In genomic region chr3:21934576-21934975, GRCh38 we compare ENCODE assay signal across 7 cellular contexts.
"Had no signal": no experiment of that assay in that cellular context is flagged by ENCODE, and none has a peak within 500 bp of the region (broad histone marks: within the 10 kb centered on the region; RNA-seq: fewer than 3 reads in every experiment).

No MANE protein-coding gene starts in this region.

- H3K4me1 Mint-ChIP-seq: H9, IgD-negative memory B cell had no signal

- H3K27ac Mint-ChIP-seq: GM23338, H9, IgD-negative memory B cell had no signal

- H3K4me3 ChIP-seq: GM23338 had no signal

- H3K9me3 Mint-ChIP-seq: GM23338, H9 had no signal

- DNase-seq: H9, HCEC 1CT, KBM-7 had no signal

- H3K4me2 ChIP-seq: GM23338 had no signal

- H3K4me3 Mint-ChIP-seq: GM23338, H9, IgD-negative memory B cell had no signal

- H3K36me3 Mint-ChIP-seq: IgD-negative memory B cell had no signal

- H2AFZ ChIP-seq: GM23338 had no signal

- H3K27me3 Mint-ChIP-seq: IgD-negative memory B cell had no signal

- H3K27ac ChIP-seq: HL-60 had no signal

- ATAC-seq: GM23338, HepG2 had no signal
